ENCODE assay signal across 24 cellular contexts in the genomic region with DNA sequence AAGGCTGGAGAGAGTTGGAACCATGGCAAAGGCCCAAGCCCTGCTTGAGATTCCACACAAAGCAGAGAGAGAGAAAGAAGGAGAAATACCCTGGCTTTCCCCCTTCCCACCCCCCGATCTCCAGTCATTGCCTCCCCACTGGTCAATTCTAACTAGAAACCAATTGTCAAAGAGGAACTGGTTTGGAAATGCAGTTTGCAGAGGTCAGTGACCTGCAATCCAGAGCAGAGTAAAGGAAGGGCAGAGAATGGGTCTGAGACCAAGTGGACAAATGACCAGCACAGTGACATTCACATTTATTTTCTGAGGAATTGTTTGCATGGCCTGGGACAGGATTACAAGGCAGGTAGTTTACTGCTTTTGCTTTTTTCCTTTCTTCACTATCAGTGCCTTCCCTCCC. TPM values are rescaled to one million over a fixed set of nuclear protein-coding genes. Genes with fewer than 3 reads are reported as not detected.
A peak's percentile ranks its signal among the peaks of the same experiment; 100 is the strongest.
DNase-seq lines count a peak whose midpoint lies in the region; ATAC-seq, FAIRE-seq and TF ChIP-seq lines count a peak whose summit lies in the region.
"Had no signal": no experiment of that assay in that cellular context is flagged by ENCODE, and none has a peak within 500 bp of the region (broad histone marks: within the 10 kb centered on the region; RNA-seq: fewer than 3 reads in every experiment).

No MANE protein-coding gene starts in this region.

- H3K36me3 ChIP-seq in right lobe of liver (no peaks in the 10 kb centered on the region), HepG2 (replicated peaks in 1 of 2; ENCODE audit: control insufficient read depth in 1 of 2, insufficient read depth in 2 of 2, low read length in 2 of 2) (no peaks in the 10 kb centered on the region), endothelial cell of umbilical vein (ENCODE audit: control insufficient read depth in 2 of 2, extremely low read depth in 1 of 2, insufficient read depth in 2 of 2, low read length in 2 of 2) (no peaks in the 10 kb centered on the region), neuron (ENCODE audit: insufficient read depth, low read length) (no peaks in the 10 kb centered on the region)
- H3K36me3 ChIP-seq in CD8-positive, alpha-beta memory T cell (ENCODE audit: insufficient read depth, low read length): no peaks in the 10 kb centered on the region

- in situ Hi-C loops in HepG2 (cut with HindIII; ENCODE audit: extremely low pct_ligation_motif_present, low pct_unique_long_range_greater_than_20kb): no loop called here

- ATAC-seq in right lobe of liver (peak; percentile 24 to 88 (median 42)), HepG2 (no peak), HG02571 (IDR thresholded peaks at IDR 0.05; ENCODE audit: unreplicated experiment) (no peak)
- ATAC-seq: GM12878 had no signal

- H3K4me2 ChIP-seq in HepG2 (ENCODE audit: low read depth, low read length) (no peak overlapping the region), endothelial cell of umbilical vein (ENCODE audit: insufficient read depth, low read length) (no peak overlapping the region)

- POLR2A ChIA-PET in HepG2 (lab: Yijun Ruan, JAX) (no interaction called here), endothelial cell of umbilical vein (lab: Charles Lee) (no interaction called here)
- POLR2A ChIA-PET in CD8-positive, alpha-beta memory T cell (lab: Charles Lee): no interaction called here

- H3K4me1 Mint-ChIP-seq in CD8-positive, alpha-beta memory T cell: no peaks in the 10 kb centered on the region

- no peak for TF ChIP-seq RAD21 in HepG2 (CRISPR knock-in tag; IDR thresholded peaks at IDR 0.05)

- TF ChIP-seq POLR2A in right lobe of liver (IDR thresholded peaks at IDR 0.05) (no peak), HepG2 (IDR thresholded peaks at IDR 0.05; ENCODE audit: insufficient read depth in 1 of 2, low read depth in 2 of 2, low read length in 2 of 2) (no peak), endothelial cell of umbilical vein (IDR thresholded peaks at IDR 0.05; ENCODE audit: low read depth, low read length) (no peak)

- no peak for DNase-seq in right lobe of liver
- no peak for DNase-seq in HepG2 (ENCODE audit: low spot score)
- peak; percentile 14 for DNase-seq in endothelial cell of umbilical vein (ENCODE audit: low read depth, low spot score)
- DNase-seq in NCI-H2171 treated with DMSO at 0.1 percent for 48 hours (lab: John Stamatoyannopoulos, UW): no peak
- no peak for DNase-seq in NOMO-1 treated with dmso at 0.1 percent for 144 hours (lab: John Stamatoyannopoulos, UW; ENCODE audit: unreplicated experiment)
- DNase-seq in CD8-positive, alpha-beta memory T cell: no peak
- DNase-seq: Calu3, GM23248, HFFc6, KBM-7, NCI-H1105, NCI-H1694 treated with DMSO at 0.1 percent for 48 hours, NCI-H446, NCI-H748 treated with DMSO at 0.1 percent for 48 hours, SIG-M5 had no signal

- H3K9me3 ChIP-seq in right lobe of liver (no peaks in the 10 kb centered on the region), HepG2 (ENCODE audit: low read length) (no peaks in the 10 kb centered on the region), endothelial cell of umbilical vein (replicated peaks; ENCODE audit: control insufficient read depth, insufficient read depth, low read length) (no peaks in the 10 kb centered on the region), neuron (ENCODE audit: low read length) (no peaks in the 10 kb centered on the region)
- H3K9me3 ChIP-seq in CD8-positive, alpha-beta memory T cell (ENCODE audit: low read length): no peaks in the 10 kb centered on the region

- FAIRE-seq in HepG2 (lab: Jason Lieb, UNC) (no peak), endothelial cell of umbilical vein (lab: Jason Lieb, UNC) (no peak)
- FAIRE-seq: A204.1, GM12878, GM18507, GM19239 had no signal

- no peaks in the 10 kb centered on the region for H3K27me3 ChIP-seq in right lobe of liver
- H3K27me3 ChIP-seq in HepG2 (ENCODE audit: control insufficient read depth in 1 of 2, insufficient read depth in 2 of 2, low read length in 2 of 2): peaks cover 0 to 4% of the 10 kb centered on the region in 2 experiments; a peak in 3 of 5 replicates
- H3K27me3 ChIP-seq in endothelial cell of umbilical vein (ENCODE audit: control insufficient read depth in 2 of 2, insufficient read depth in 2 of 2, low read length in 2 of 2): no peaks in the 10 kb centered on the region
- no peaks in the 10 kb centered on the region for H3K27me3 ChIP-seq in neuron (ENCODE audit: insufficient read depth, low read length)
- H3K27me3 ChIP-seq in CD8-positive, alpha-beta memory T cell (ENCODE audit: insufficient read depth, low read length, poor library complexity, severe bottlenecking): no peaks in the 10 kb centered on the region

- H2AFZ ChIP-seq in HepG2 (ENCODE audit: low read length) (no peak overlapping the region), endothelial cell of umbilical vein (ENCODE audit: low read depth, low read length) (no peak overlapping the region), neuron (ENCODE audit: low read depth, low read length) (peak overlapping the region; percentile 12)
- H2AFZ ChIP-seq: GM23248 had no signal

- BruUV-seq in HepG2 (replicated peaks; lab: Mats Ljungman, UMichigan) (no TSS peak), endothelial cell of umbilical vein (replicated peaks; lab: Mats Ljungman, UMichigan) (no TSS peak)

- intact Hi-C loops in right lobe of liver (cut with DNase I): no loop called here
- intact Hi-C loops in HepG2 (cut with micrococcal nuclease; ENCODE audit: unreplicated experiment): no loop called here
- intact Hi-C loops in endothelial cell of umbilical vein (cut with micrococcal nuclease): no loop called here

- no peak overlapping the region for H3K4me3 ChIP-seq in right lobe of liver
- H3K4me3 ChIP-seq in HepG2 (replicated peaks in 1 of 3; ENCODE audit: insufficient read depth in 1 of 3, low read depth in 2 of 3, low read length in 3 of 3): no peak overlapping the region
- H3K4me3 ChIP-seq in endothelial cell of umbilical vein (replicated peaks in 1 of 3; ENCODE audit: insufficient read depth in 1 of 3, low read depth in 1 of 3, low read length in 3 of 3): no peak overlapping the region
- no peak overlapping the region for H3K4me3 ChIP-seq in neuron (ENCODE audit: low read length)
- no peak overlapping the region for H3K4me3 ChIP-seq in CD8-positive, alpha-beta memory T cell (ENCODE audit: low read length)
- H3K4me3 ChIP-seq: GM12878, GM23248 had no signal

- H3K4me1 ChIP-seq in right lobe of liver (peaks cover 0 to 4% (median 0%) of the 10 kb centered on the region in 4 donors), HepG2 (ENCODE audit: insufficient read depth, low read length) (no peaks in the 10 kb centered on the region), endothelial cell of umbilical vein (ENCODE audit: control insufficient read depth, extremely low read depth, insufficient read depth, low read length) (peaks cover 5% of the 10 kb centered on the region), neuron (ENCODE audit: insufficient read depth, low read length) (peaks cover 20% of the 10 kb centered on the region)
- H3K4me1 ChIP-seq in CD8-positive, alpha-beta memory T cell (ENCODE audit: insufficient read depth, low read length): no peaks in the 10 kb centered on the region

- peaks cover 7 to 35% of the 10 kb centered on the region in 2 donors for H3K27me3 Mint-ChIP-seq in CD8-positive, alpha-beta memory T cell

- H3K9me1 ChIP-seq in endothelial cell of umbilical vein (replicated peaks; ENCODE audit: control insufficient read depth, extremely low read depth, insufficient read depth, low read length): no peaks in the 10 kb centered on the region

- no peak overlapping the region for H3K4me3 Mint-ChIP-seq in CD8-positive, alpha-beta memory T cell
- H3K4me3 Mint-ChIP-seq: HFFc6 had no signal

- CTCF ChIA-PET in HepG2 (lab: Yijun Ruan, JAX; ENCODE audit: low intra/inter-chr PET ratio, low total read pairs) (no interaction called here), endothelial cell of umbilical vein (lab: Charles Lee) (interaction anchor here (0.6 to 2.0 kb wide), 2 partner anchors 24 to 287 kb away, joined by 3 to 7 read pairs; no protein-coding TSS in a partner anchor)
- CTCF ChIA-PET in CD8-positive, alpha-beta memory T cell (lab: Charles Lee): no interaction called here

- peaks cover 0 to 7% (median 0%) of the 10 kb centered on the region in 3 donors for H3K36me3 Mint-ChIP-seq in CD8-positive, alpha-beta memory T cell

- TF ChIP-seq EP300 in HepG2 (IDR thresholded peaks at IDR 0.05; ENCODE audit: low read depth in 2 of 2, low read length in 2 of 2): no peak
- TF ChIP-seq EP300 in HepG2 (CRISPR knock-in tag; IDR thresholded peaks at IDR 0.05; ENCODE audit: borderline replicate concordance): no peak

- H3K27ac Mint-ChIP-seq in CD8-positive, alpha-beta memory T cell: no peak overlapping the region
- H3K27ac Mint-ChIP-seq: HFFc6 had no signal

- H3K27ac ChIP-seq in right lobe of liver (no peak overlapping the region), HepG2 (ENCODE audit: extremely low read length, insufficient read depth, low read length) (no peak overlapping the region), endothelial cell of umbilical vein (ENCODE audit: insufficient read depth, low read depth, low read length) (no peak overlapping the region)
- H3K27ac ChIP-seq in CD8-positive, alpha-beta memory T cell (ENCODE audit: low read depth, low read length): no peak overlapping the region
- H3K27ac ChIP-seq: GM23248, HL-60 had no signal

- H3K9ac ChIP-seq in HepG2 (ENCODE audit: insufficient read depth, low read depth, low read length) (no peak overlapping the region), endothelial cell of umbilical vein (replicated peaks; ENCODE audit: extremely low read depth, insufficient read depth, low read length) (no peak overlapping the region)
- H3K9ac ChIP-seq: GM23248 had no signal

- H3K79me2 ChIP-seq in HepG2 (ENCODE audit: insufficient read depth, low read length) (no peaks in the 10 kb centered on the region), endothelial cell of umbilical vein (ENCODE audit: control insufficient read depth, insufficient read depth, low read length) (no peaks in the 10 kb centered on the region)

- H3K9me3 Mint-ChIP-seq in CD8-positive, alpha-beta memory T cell: peaks cover 0 to 3% (median 0%) of the 10 kb centered on the region in 5 donors
- H3K9me3 Mint-ChIP-seq: HFFc6 had no signal

- TF ChIP-seq CTCF in right lobe of liver (IDR thresholded peaks at IDR 0.05): no peak
- no peak for TF ChIP-seq CTCF in HepG2 (CRISPR knock-in tag; IDR thresholded peaks at IDR 0.05)
- TF ChIP-seq CTCF in endothelial cell of umbilical vein (IDR thresholded peaks at IDR 0.05; ENCODE audit: extremely low read depth in 1 of 2, insufficient read depth in 1 of 2, low read depth in 1 of 2, low read length in 2 of 2): no peak

- dilution Hi-C loops in endothelial cell of umbilical vein (cut with MboI; ENCODE audit: extremely low pct_ligation_motif_present, low sequenced_read_pairs): no loop called here

- 38% methylated on average over 1 of the region's 1 CpG for WGBS in right lobe of liver (ENCODE audit: insufficient coverage, low coverage, low lambda C conversion rate, missing lambda C conversion rate)
- WGBS in HepG2 (ENCODE audit: low lambda C conversion rate): 0% methylated on average over 1 of the region's 1 CpG

- H4K20me1 ChIP-seq in HepG2 (ENCODE audit: insufficient read depth, low read length) (no peaks in the 10 kb centered on the region), endothelial cell of umbilical vein (replicated peaks; ENCODE audit: control insufficient read depth, extremely low read depth, insufficient read depth, low read length) (no peaks in the 10 kb centered on the region)

RNA-seq across cellular contexts. Expression of gene ZFYVE16, which starts 37.5 kb away (rescaled TPM):
- total RNA-seq in right lobe of liver (10 to 100 TPM in 5 of 6 experiments, 1 to 10 TPM in 1; 9.3 to 23.1 (median 14.0) TPM), HepG2 (2016; rRNA removed; fragmentation: Illumina TruSeq; extraction: Trizol) (33.3 and 55.7 TPM in 2 replicates), endothelial cell of umbilical vein (36.8 and 43.1 TPM in 2 replicates)
- total RNA-seq in HepG2 (2016; cell fraction: cytosol; rRNA removed; fragmentation: Illumina TruSeq; extraction: Trizol; ENCODE audit: low read depth): 6.1 and 7.2 TPM in 2 replicates
- total RNA-seq in HepG2 (2016; cell fraction: insoluble cytoplasmic fraction; rRNA removed; fragmentation: Illumina TruSeq; extraction: Trizol): 32.3 and 54.6 TPM in 2 replicates
- total RNA-seq in HepG2 (2016; cell fraction: membrane; rRNA removed; fragmentation: Illumina TruSeq; extraction: Trizol): 9.6 and 12.3 TPM in 2 replicates
- total RNA-seq in HepG2 (2016; cell fraction: nucleus; rRNA removed; fragmentation: Illumina TruSeq; extraction: Trizol): 46.8 and 54.5 TPM in 2 replicates
- polyA plus RNA-seq in HepG2 (2011; rRNA removed) (9.3 and 9.5 TPM in 2 replicates), endothelial cell of umbilical vein (3.6 and 5.1 TPM in 2 replicates)
- polyA plus RNA-seq in HepG2 (2011; cell fraction: cytosol; rRNA removed): 2.4 and 4.2 TPM in 2 replicates
- 9.4 and 14.1 TPM in 2 replicates for polyA plus RNA-seq in HepG2 (2011; cell fraction: nucleus; rRNA removed)
- polyA plus RNA-seq in HepG2 (2012): 15.0 and 16.4 TPM in 2 replicates
- 0.74 and 1.1 TPM in 2 replicates for polyA plus RNA-seq in HepG2 (2016; cell fraction: cytosol; fragmentation: Illumina TruSeq; extraction: Trizol; ENCODE audit: low read depth)
- 23.4 and 30.4 TPM in 2 replicates for polyA plus RNA-seq in HepG2 (2016; cell fraction: insoluble cytoplasmic fraction; fragmentation: Illumina TruSeq; extraction: Trizol; ENCODE audit: low read depth)
- 3.4 and 3.7 TPM in 2 replicates for polyA plus RNA-seq in HepG2 (2016; cell fraction: membrane; fragmentation: Illumina TruSeq; extraction: Trizol; ENCODE audit: low read depth)
- polyA plus RNA-seq in HepG2 (2016; cell fraction: nucleus; fragmentation: Illumina TruSeq; extraction: Trizol; ENCODE audit: insufficient read depth, low read depth): 30.3 and 31.0 TPM in 2 replicates
- 7.3 and 8.7 TPM in 2 replicates for polyA minus RNA-seq in HepG2 (2011; rRNA and poly(A)+ RNA removed; ENCODE audit: low replicate concordance)
- 10.8 and 17.6 TPM in 2 replicates for polyA minus RNA-seq in HepG2 (2011; cell fraction: cytosol; rRNA and poly(A)+ RNA removed)
- 79.9 and 90.5 TPM in 2 replicates for polyA minus RNA-seq in HepG2 (2011; cell fraction: nucleus; rRNA and poly(A)+ RNA removed)
- 4.4 and 5.4 TPM in 2 replicates for polyA plus RNA-seq in endothelial cell of umbilical vein (2011; cell fraction: cytosol; rRNA removed)
- 21.5 and 27.0 TPM in 2 replicates for polyA plus RNA-seq in endothelial cell of umbilical vein (2011; cell fraction: nucleus; rRNA removed)
- polyA plus RNA-seq in endothelial cell of umbilical vein (2012): 13.6 and 18.2 TPM in 2 replicates
- polyA minus RNA-seq in endothelial cell of umbilical vein: 18.6 and 21.1 TPM in 2 replicates
- polyA minus RNA-seq in endothelial cell of umbilical vein (2011; cell fraction: cytosol; rRNA and poly(A)+ RNA removed): 12.4 TPM
- polyA minus RNA-seq in endothelial cell of umbilical vein (2011; cell fraction: nucleus; rRNA and poly(A)+ RNA removed): 47.2 and 67.5 TPM in 2 replicates
- total RNA-seq in CD8-positive, alpha-beta memory T cell: 10 to 100 TPM; 10.1 to 13.8 TPM
- 5.0 TPM for polyA plus RNA-seq in CD8-positive, alpha-beta memory T cell

RNA-seq across cellular contexts. Expression of gene SPZ1, which starts 50.6 kb away (rescaled TPM):
- total RNA-seq in right lobe of liver: not detected
- not detected in 2 replicates for total RNA-seq in HepG2 (2016; rRNA removed; fragmentation: Illumina TruSeq; extraction: Trizol)
- total RNA-seq in HepG2 (2016; cell fraction: cytosol; rRNA removed; fragmentation: Illumina TruSeq; extraction: Trizol; ENCODE audit: low read depth): not detected in 2 replicates
- not detected in 2 replicates for total RNA-seq in HepG2 (2016; cell fraction: insoluble cytoplasmic fraction; rRNA removed; fragmentation: Illumina TruSeq; extraction: Trizol)
- not detected in 2 replicates for total RNA-seq in HepG2 (2016; cell fraction: membrane; rRNA removed; fragmentation: Illumina TruSeq; extraction: Trizol)
- total RNA-seq in HepG2 (2016; cell fraction: nucleus; rRNA removed; fragmentation: Illumina TruSeq; extraction: Trizol): not detected in 2 replicates
- polyA plus RNA-seq in HepG2 (2011; rRNA removed): not detected in 2 replicates
- polyA plus RNA-seq in HepG2 (2011; cell fraction: cytosol; rRNA removed): not detected in 2 replicates
- polyA plus RNA-seq in HepG2 (2011; cell fraction: nucleus; rRNA removed): not detected in 2 replicates
- polyA plus RNA-seq in HepG2 (2012): not detected in 2 replicates
- not detected in 2 replicates for polyA plus RNA-seq in HepG2 (2016; cell fraction: cytosol; fragmentation: Illumina TruSeq; extraction: Trizol; ENCODE audit: low read depth)
- not detected in 2 replicates for polyA plus RNA-seq in HepG2 (2016; cell fraction: insoluble cytoplasmic fraction; fragmentation: Illumina TruSeq; extraction: Trizol; ENCODE audit: low read depth)
- not detected in 2 replicates for polyA plus RNA-seq in HepG2 (2016; cell fraction: membrane; fragmentation: Illumina TruSeq; extraction: Trizol; ENCODE audit: low read depth)
- polyA plus RNA-seq in HepG2 (2016; cell fraction: nucleus; fragmentation: Illumina TruSeq; extraction: Trizol; ENCODE audit: insufficient read depth, low read depth): not detected in 2 replicates
- not detected in 2 replicates for polyA minus RNA-seq in HepG2 (2011; rRNA and poly(A)+ RNA removed; ENCODE audit: low replicate concordance)
- polyA minus RNA-seq in HepG2 (2011; cell fraction: cytosol; rRNA and poly(A)+ RNA removed): not detected in 2 replicates
- not detected in 2 replicates for polyA minus RNA-seq in HepG2 (2011; cell fraction: nucleus; rRNA and poly(A)+ RNA removed)
- not detected in 2 replicates for total RNA-seq in endothelial cell of umbilical vein
- not detected in 2 replicates for polyA plus RNA-seq in endothelial cell of umbilical vein
- polyA plus RNA-seq in endothelial cell of umbilical vein (2011; cell fraction: cytosol; rRNA removed): not detected in 2 replicates
- polyA plus RNA-seq in endothelial cell of umbilical vein (2011; cell fraction: nucleus; rRNA removed): not detected in 2 replicates
- polyA plus RNA-seq in endothelial cell of umbilical vein (2012): not detected in 2 replicates
- not detected in 2 replicates for polyA minus RNA-seq in endothelial cell of umbilical vein
- polyA minus RNA-seq in endothelial cell of umbilical vein (2011; cell fraction: cytosol; rRNA and poly(A)+ RNA removed): not detected
- not detected in 2 replicates for polyA minus RNA-seq in endothelial cell of umbilical vein (2011; cell fraction: nucleus; rRNA and poly(A)+ RNA removed)
- not detected for total RNA-seq in CD8-positive, alpha-beta memory T cell
- polyA plus RNA-seq in CD8-positive, alpha-beta memory T cell: not detected
- total RNA-seq: Calu3, GM12878, GM23248, HFFc6, M059J, RPMI7951 had no signal
- polyA plus RNA-seq: GM12878, GM23248 had no signal

Comparison
In these comparisons a context has a peak if more than half of its experiments do, and no peak if none do; other contexts are left out.
1. ATAC-seq: peak in right lobe of liver (4 of 4); none in HepG2 (single experiment) and HG02571 (single experiment).